In the genomic region with DNA sequence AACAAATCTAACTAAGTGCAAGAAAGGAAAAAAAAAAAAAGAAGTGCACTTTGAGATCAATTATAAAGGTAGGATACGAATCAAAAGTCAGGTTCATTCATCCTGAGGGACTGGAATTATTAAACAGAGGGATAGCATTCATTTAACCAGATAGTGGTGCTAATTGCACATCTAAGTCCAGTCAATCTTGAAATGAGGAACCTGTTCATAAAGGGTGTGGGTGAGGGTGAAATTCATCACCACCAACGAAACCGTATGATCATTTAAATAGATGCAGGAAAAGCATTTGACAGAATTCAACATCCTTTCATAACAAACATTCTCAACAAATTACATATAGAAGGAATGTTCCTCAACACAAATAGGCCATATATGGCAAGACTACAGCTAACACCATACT, we compare ENCODE assay signal across 1 cellular context.
TF ChIP-seq lines count a peak whose summit lies in the region.

No MANE protein-coding gene starts in this region.

TF ChIP-seq in HEK293T, 16 proteins besides CTCF, POLR2A, EP300 and RAD21 (continued from another document):
- TF ChIP-seq TARDBP (IDR thresholded peaks at IDR 0.05) = no peak
- TF ChIP-seq ARNT (IDR thresholded peaks at IDR 0.05) = no peak
- TF ChIP-seq SP1 (IDR thresholded peaks at IDR 0.05) = no peak
- TF ChIP-seq FOXA1 (IDR thresholded peaks at IDR 0.05) = no peak
